9 cellular contexts compared by ENCODE assay signal in genomic region chr3:38030126-38031021, GRCh38. TPM values are rescaled to one million over a fixed set of nuclear protein-coding genes. Genes with fewer than 3 reads are reported as not detected.
A peak's percentile ranks its signal among the peaks of the same experiment; 100 is the strongest.
DNase-seq lines count a peak whose midpoint lies in the region; ATAC-seq, FAIRE-seq and TF ChIP-seq lines count a peak whose summit lies in the region.
"Had no signal": no experiment of that assay in that cellular context is flagged by ENCODE, and none has a peak within 500 bp of the region (broad histone marks: within the 10 kb centered on the region; RNA-seq: fewer than 3 reads in every experiment).

No MANE protein-coding gene starts in this region.

- no peaks in the 10 kb centered on the region for H3K9me1 ChIP-seq in K562 (ENCODE audit: control insufficient read depth, insufficient read depth, low read length)

- BruUV-seq in K562 (replicated peaks; lab: Mats Ljungman, UMichigan): no TSS peak

- H2AFZ ChIP-seq in K562 (ENCODE audit: low read depth, low read length): 0 out of 2 replicates have a peak overlapping the region, but pooled peaks have one; percentile 41

- DNase-seq in K562 (ENCODE audit: extremely low read depth in 1 of 4, low spot score in 3 of 4): peak in 1 of 4 experiments; percentile 50
- no peak for DNase-seq in left lung
- DNase-seq in stimulated activated naive B cell treated with anti-CD40 and anti-IgM and Interleukin-4, amounts not matched to agents 10 μg/mL and 1 μg/mL and 100 μg/mL, for 72 hours: no peak
- DNase-seq in D341Med (ENCODE audit: low spot score): no peak
- DNase-seq in activated CD8-positive, alpha-beta memory T cell treated with anti-CD3 and anti-CD28 coated beads, Interleukin-2, amount 50 U/mL, for 4 hours: no peak
- DNase-seq: NCI-H1105 treated with DMSO at 0.1 percent for 48 hours had no signal

- no peak for TF ChIP-seq RAD21 in K562 (CRISPR knock-in tag; conservative IDR thresholded peaks at IDR 0.05 in 1 of 2, IDR thresholded peaks at IDR 0.05 in 1 of 2)

- H3K27ac ChIP-seq in HUES6 (ENCODE audit: low read depth, low read length) (no peak overlapping the region), K562 (ENCODE audit: extremely low read depth, low read depth, low read length) (no peak overlapping the region), left lung (peak overlapping the region; percentile 71 to 80)

- 0 out of 2 replicates have a peak, but pooled peaks cover 6% of the 10 kb centered on the region for H4K20me1 ChIP-seq in K562 (replicated peaks; ENCODE audit: control insufficient read depth, insufficient read depth, low read length)

- TF ChIP-seq CTCF in K562 (IDR thresholded peaks at IDR 0.05 in 2 of 3, conservative IDR thresholded peaks at IDR 0.05 in 1 of 3; ENCODE audit: insufficient read depth in 2 of 3, low read depth in 1 of 3, low read length in 3 of 3): no peak
- TF ChIP-seq CTCF in left lung (IDR thresholded peaks at IDR 0.05): no peak

- H3K27me3 ChIP-seq in HUES6 (ENCODE audit: control insufficient read depth, insufficient read depth, low read length): peaks cover 70% of the 10 kb centered on the region
- peaks cover 0 to 33% of the 10 kb centered on the region in 2 experiments; a peak in 2 of 5 replicates for H3K27me3 ChIP-seq in K562 (ENCODE audit: control insufficient read depth in 2 of 2, insufficient read depth in 2 of 2, low read length in 2 of 2)
- peaks cover 0 to 35% of the 10 kb centered on the region in 2 donors for H3K27me3 ChIP-seq in left lung

- peaks cover 30 to 55% of the 10 kb centered on the region in 2 donors for H3K27me3 Mint-ChIP-seq in stimulated activated naive B cell treated with anti-CD40 and anti-IgM and Interleukin-4, amounts not matched to agents 10 μg/mL and 1 μg/mL and 100 μg/mL, for 72 hours

- H3K4me3 Mint-ChIP-seq in stimulated activated naive B cell treated with anti-CD40 and anti-IgM and Interleukin-4, amounts not matched to agents 10 μg/mL and 1 μg/mL and 100 μg/mL, for 72 hours: peak overlapping the region; percentile 44 to 49

- H3K4me1 Mint-ChIP-seq in stimulated activated naive B cell treated with anti-CD40 and anti-IgM and Interleukin-4, amounts not matched to agents 10 μg/mL and 1 μg/mL and 100 μg/mL, for 72 hours: peaks cover 7 to 14% of the 10 kb centered on the region in 2 donors

- H3K79me2 ChIP-seq in K562 (ENCODE audit: control insufficient read depth, insufficient read depth, low read length): no peaks in the 10 kb centered on the region

- ATAC-seq in K562: peak; percentile 51
- peak; percentile 29 for ATAC-seq in left lung
- ATAC-seq in stimulated activated naive B cell treated with anti-CD40 and anti-IgM and Interleukin-4, amounts not matched to agents 10 μg/mL and 1 μg/mL and 100 μg/mL, for 72 hours (replicated peaks): no peak
- ATAC-seq in GM21447 (IDR thresholded peaks at IDR 0.05; ENCODE audit: unreplicated experiment): no peak
- no peak for ATAC-seq in GM18858 (IDR thresholded peaks at IDR 0.05; ENCODE audit: unreplicated experiment)

- no peak overlapping the region for H3K27ac Mint-ChIP-seq in stimulated activated naive B cell treated with anti-CD40 and anti-IgM and Interleukin-4, amounts not matched to agents 10 μg/mL and 1 μg/mL and 100 μg/mL, for 72 hours

- H3K9me3 ChIP-seq in HUES6 (ENCODE audit: control insufficient read depth, insufficient read depth, low read depth, low read length) (no peaks in the 10 kb centered on the region), K562 (replicated peaks; ENCODE audit: control insufficient read depth, insufficient read depth, low read depth, low read length) (no peaks in the 10 kb centered on the region), left lung (no peaks in the 10 kb centered on the region)

- in situ Hi-C loops in K562 (cut with MboI): no loop called here

- no peak for FAIRE-seq in K562 (lab: Jason Lieb, UNC)

- POLR2A ChIA-PET in K562 (lab: Yijun Ruan, JAX): no interaction called here

- H3K4me2 ChIP-seq in K562 (ENCODE audit: insufficient read depth, low read length): peak overlapping the region; percentile 16; the same call in 1 of the 2 replicates

- intact Hi-C loops in K562 (cut with micrococcal nuclease) (no loop called here), left lung (cut with DNase I) (no loop called here)

- H3K36me3 Mint-ChIP-seq in stimulated activated naive B cell treated with anti-CD40 and anti-IgM and Interleukin-4, amounts not matched to agents 10 μg/mL and 1 μg/mL and 100 μg/mL, for 72 hours: peaks cover 0 to 3% of the 10 kb centered on the region in 2 donors

- H3K4me1 ChIP-seq in HUES6 (ENCODE audit: control insufficient read depth, insufficient read depth, low read length) (peaks cover 20% of the 10 kb centered on the region), K562 (replicated peaks in 1 of 2; ENCODE audit: control insufficient read depth in 2 of 2, insufficient read depth in 2 of 2, low read length in 2 of 2) (peaks cover 13 to 27% of the 10 kb centered on the region in 2 experiments), left lung (peaks cover 21 to 50% of the 10 kb centered on the region in 2 donors)

- H3K4me3 ChIP-seq in HUES6 (ENCODE audit: low read depth, low read length) (peak overlapping the region; percentile 77), K562 (no peak overlapping the region), left lung (peak overlapping the region; percentile 64 to 71)

- H3K9ac ChIP-seq in HUES6 (ENCODE audit: low read length) (peak overlapping the region; percentile 63), K562 (ENCODE audit: insufficient read depth in 1 of 2, low read depth in 2 of 2, low read length in 2 of 2) (peak overlapping the region in 1 of 2 experiments; percentile 54; a peak in 1 of 4 replicates)

- WGBS in K562 (ENCODE audit: insufficient coverage, low coverage, missing lambda C conversion rate): 7% methylated on average over 6 of the region's 8 CpGs

- TF ChIP-seq EP300 in K562 (IDR thresholded peaks at IDR 0.05; ENCODE audit: low read length): no peak

- H3K9me3 Mint-ChIP-seq in stimulated activated naive B cell treated with anti-CD40 and anti-IgM and Interleukin-4, amounts not matched to agents 10 μg/mL and 1 μg/mL and 100 μg/mL, for 72 hours: no peaks in the 10 kb centered on the region

- TF ChIP-seq POLR2A in K562 (conservative IDR thresholded peaks at IDR 0.05): no peak

- CTCF ChIA-PET in K562 (lab: Yijun Ruan, JAX; ENCODE audit: low intra/inter-chr PET ratio): no interaction called here

- no peaks in the 10 kb centered on the region for H3K36me3 ChIP-seq in HUES6 (ENCODE audit: control insufficient read depth, insufficient read depth, low read length)
- H3K36me3 ChIP-seq in K562 (ENCODE audit: control insufficient read depth, insufficient read depth, low read length): no peaks in the 10 kb centered on the region
- H3K36me3 ChIP-seq in left lung: no peaks in the 10 kb centered on the region

RNA-seq across cellular contexts. Expression of gene PLCD1, which starts 0.9 kb away (rescaled TPM):
- total RNA-seq in K562 (2011; cell fraction: chromatin; rRNA removed; ENCODE audit: low replicate concordance): 283 and 655 TPM in 2 replicates
- 463 and 540 TPM in 2 replicates for total RNA-seq in K562 (2011; cell fraction: nucleolus; rRNA removed)
- total RNA-seq in K562 (2011; cell fraction: nucleoplasm; rRNA removed): 244 and 351 TPM in 2 replicates
- 152 and 190 TPM in 2 replicates for total RNA-seq in K562 (2014; rRNA removed)
- total RNA-seq in K562 (2014; rRNA removed; fragmentation: Illumina TruSeq; extraction: Trizol): 60.7 and 88.3 TPM in 2 replicates
- 47.5 and 50.1 TPM in 2 replicates for total RNA-seq in K562 (2015; rRNA removed; fragmentation: Illumina TruSeq; extraction: Trizol)
- 149 and 161 TPM in 2 replicates for total RNA-seq in K562 (2021)
- 209 and 284 TPM in 2 replicates for polyA plus RNA-seq in K562 (2011; rRNA removed)
- polyA plus RNA-seq in K562 (2011; cell fraction: cytosol; rRNA removed): 214 and 249 TPM in 2 replicates
- 1,089 and 1,150 TPM in 2 replicates for polyA plus RNA-seq in K562 (2011; cell fraction: nucleus; rRNA removed)
- 67.9 and 83.7 TPM in 2 replicates for polyA plus RNA-seq in K562 (2012)
- polyA plus RNA-seq in K562 (2014; fragmentation: Illumina TruSeq; extraction: Trizol): 135 and 145 TPM in 2 replicates
- polyA plus RNA-seq in K562 (2014; fragmentation: Nextera tagmentation; extraction: Ambion mirVana): 10 to 100 TPM in 1 of 2 experiments, 1 to 10 TPM in 1; 5.4 to 11.0 TPM
- polyA plus RNA-seq in K562 (2014; rRNA removed): 116 and 140 TPM in 2 replicates
- polyA minus RNA-seq in K562 (2011; rRNA and poly(A)+ RNA removed): 191 and 192 TPM in 2 replicates
- polyA minus RNA-seq in K562 (2011; cell fraction: cytosol; rRNA and poly(A)+ RNA removed): 144 and 183 TPM in 2 replicates
- polyA minus RNA-seq in K562 (2011; cell fraction: nucleus; rRNA and poly(A)+ RNA removed): 158 and 240 TPM in 2 replicates
- 10 to 100 TPM; 33.3 to 47.5 TPM for total RNA-seq in left lung

RNA-seq across cellular contexts. Expression of gene DLEC1, which starts 8.6 kb away (rescaled TPM):
- 0.12 TPM in 1 of 2 replicates, not detected in the other for total RNA-seq in K562 (2011; cell fraction: chromatin; rRNA removed; ENCODE audit: low replicate concordance)
- total RNA-seq in K562 (2011; cell fraction: nucleolus; rRNA removed): not detected in 2 replicates
- not detected in 2 replicates for total RNA-seq in K562 (2011; cell fraction: nucleoplasm; rRNA removed)
- not detected in 2 replicates for total RNA-seq in K562 (2014; rRNA removed)
- not detected in 2 replicates for total RNA-seq in K562 (2014; rRNA removed; fragmentation: Illumina TruSeq; extraction: Trizol)
- total RNA-seq in K562 (2015; rRNA removed; fragmentation: Illumina TruSeq; extraction: Trizol): not detected in 2 replicates
- total RNA-seq in K562 (2021): 0.02 TPM in 1 of 2 replicates, not detected in the other
- not detected in 2 replicates for polyA plus RNA-seq in K562 (2011; rRNA removed)
- 0.01 TPM in 1 of 2 replicates, not detected in the other for polyA plus RNA-seq in K562 (2011; cell fraction: cytosol; rRNA removed)
- 0.06 and 0.18 TPM in 2 replicates for polyA plus RNA-seq in K562 (2011; cell fraction: nucleus; rRNA removed)
- polyA plus RNA-seq in K562 (2012): 0.10 and 0.18 TPM in 2 replicates
- polyA plus RNA-seq in K562 (2014; fragmentation: Illumina TruSeq; extraction: Trizol): not detected in 2 replicates
- under 1 TPM; 0.07 to 0.08 TPM for polyA plus RNA-seq in K562 (2014; fragmentation: Nextera tagmentation; extraction: Ambion mirVana)
- not detected in 2 replicates for polyA plus RNA-seq in K562 (2014; rRNA removed)
- not detected in 2 replicates for polyA minus RNA-seq in K562 (2011; rRNA and poly(A)+ RNA removed)
- not detected in 2 replicates for polyA minus RNA-seq in K562 (2011; cell fraction: cytosol; rRNA and poly(A)+ RNA removed)
- polyA minus RNA-seq in K562 (2011; cell fraction: nucleus; rRNA and poly(A)+ RNA removed): not detected in 2 replicates
- 1 to 10 TPM; 2.9 to 5.3 TPM for total RNA-seq in left lung

RNA-seq across cellular contexts. Expression of gene VILL, which starts 39.8 kb away (rescaled TPM):
- 21.1 and 67.2 TPM in 2 replicates for total RNA-seq in K562 (2011; cell fraction: chromatin; rRNA removed; ENCODE audit: low replicate concordance)
- total RNA-seq in K562 (2011; cell fraction: nucleolus; rRNA removed): 38.7 and 48.8 TPM in 2 replicates
- 25.6 and 29.8 TPM in 2 replicates for total RNA-seq in K562 (2011; cell fraction: nucleoplasm; rRNA removed)
- total RNA-seq in K562 (2014; rRNA removed): 12.6 and 17.4 TPM in 2 replicates
- 3.3 and 4.3 TPM in 2 replicates for total RNA-seq in K562 (2014; rRNA removed; fragmentation: Illumina TruSeq; extraction: Trizol)
- total RNA-seq in K562 (2015; rRNA removed; fragmentation: Illumina TruSeq; extraction: Trizol): 8.8 and 9.2 TPM in 2 replicates
- 12.4 and 13.4 TPM in 2 replicates for total RNA-seq in K562 (2021)
- polyA plus RNA-seq in K562 (2011; rRNA removed): 7.7 and 10.6 TPM in 2 replicates
- 9.8 and 17.0 TPM in 2 replicates for polyA plus RNA-seq in K562 (2011; cell fraction: cytosol; rRNA removed)
- 51.3 and 85.1 TPM in 2 replicates for polyA plus RNA-seq in K562 (2011; cell fraction: nucleus; rRNA removed)
- 10.0 and 15.4 TPM in 2 replicates for polyA plus RNA-seq in K562 (2012)
- polyA plus RNA-seq in K562 (2014; fragmentation: Illumina TruSeq; extraction: Trizol): 8.7 and 9.8 TPM in 2 replicates
- polyA plus RNA-seq in K562 (2014; fragmentation: Nextera tagmentation; extraction: Ambion mirVana): under 1 TPM; 0.11 to 0.49 TPM
- polyA plus RNA-seq in K562 (2014; rRNA removed): 16.0 and 18.1 TPM in 2 replicates
- polyA minus RNA-seq in K562 (2011; rRNA and poly(A)+ RNA removed): 10.8 and 11.9 TPM in 2 replicates
- 2.6 and 4.9 TPM in 2 replicates for polyA minus RNA-seq in K562 (2011; cell fraction: cytosol; rRNA and poly(A)+ RNA removed)
- polyA minus RNA-seq in K562 (2011; cell fraction: nucleus; rRNA and poly(A)+ RNA removed): 32.0 and 33.5 TPM in 2 replicates
- 10 to 100 TPM; 29.0 to 36.9 TPM for total RNA-seq in left lung

Comparison
In these comparisons a context has a peak if more than half of its experiments do, and no peak if none do; other contexts are left out.
1. H3K27ac ChIP-seq: peak in left lung (2 of 2); none in HUES6 (single experiment) and K562 (single experiment).
2. ATAC-seq: peak in K562 (single experiment) and left lung (single experiment); none in stimulated activated naive B cell treated with anti-CD40 and anti-IgM and Interleukin-4, amounts not matched to agents 10 μg/mL and 1 μg/mL and 100 μg/mL, for 72 hours (0 of 2), GM21447 (single experiment) and GM18858 (single experiment).